In genomic region chr6:167828325-167828956, GRCh38 we compare ENCODE assay signal across 1 cellular context.
TF ChIP-seq lines count a peak whose summit lies in the region.

No MANE protein-coding gene starts in this region.

TF ChIP-seq in WTC11, 78 proteins besides CTCF, POLR2A, EP300 and RAD21 (continued from another document):
- TF ChIP-seq, protein P1, sequence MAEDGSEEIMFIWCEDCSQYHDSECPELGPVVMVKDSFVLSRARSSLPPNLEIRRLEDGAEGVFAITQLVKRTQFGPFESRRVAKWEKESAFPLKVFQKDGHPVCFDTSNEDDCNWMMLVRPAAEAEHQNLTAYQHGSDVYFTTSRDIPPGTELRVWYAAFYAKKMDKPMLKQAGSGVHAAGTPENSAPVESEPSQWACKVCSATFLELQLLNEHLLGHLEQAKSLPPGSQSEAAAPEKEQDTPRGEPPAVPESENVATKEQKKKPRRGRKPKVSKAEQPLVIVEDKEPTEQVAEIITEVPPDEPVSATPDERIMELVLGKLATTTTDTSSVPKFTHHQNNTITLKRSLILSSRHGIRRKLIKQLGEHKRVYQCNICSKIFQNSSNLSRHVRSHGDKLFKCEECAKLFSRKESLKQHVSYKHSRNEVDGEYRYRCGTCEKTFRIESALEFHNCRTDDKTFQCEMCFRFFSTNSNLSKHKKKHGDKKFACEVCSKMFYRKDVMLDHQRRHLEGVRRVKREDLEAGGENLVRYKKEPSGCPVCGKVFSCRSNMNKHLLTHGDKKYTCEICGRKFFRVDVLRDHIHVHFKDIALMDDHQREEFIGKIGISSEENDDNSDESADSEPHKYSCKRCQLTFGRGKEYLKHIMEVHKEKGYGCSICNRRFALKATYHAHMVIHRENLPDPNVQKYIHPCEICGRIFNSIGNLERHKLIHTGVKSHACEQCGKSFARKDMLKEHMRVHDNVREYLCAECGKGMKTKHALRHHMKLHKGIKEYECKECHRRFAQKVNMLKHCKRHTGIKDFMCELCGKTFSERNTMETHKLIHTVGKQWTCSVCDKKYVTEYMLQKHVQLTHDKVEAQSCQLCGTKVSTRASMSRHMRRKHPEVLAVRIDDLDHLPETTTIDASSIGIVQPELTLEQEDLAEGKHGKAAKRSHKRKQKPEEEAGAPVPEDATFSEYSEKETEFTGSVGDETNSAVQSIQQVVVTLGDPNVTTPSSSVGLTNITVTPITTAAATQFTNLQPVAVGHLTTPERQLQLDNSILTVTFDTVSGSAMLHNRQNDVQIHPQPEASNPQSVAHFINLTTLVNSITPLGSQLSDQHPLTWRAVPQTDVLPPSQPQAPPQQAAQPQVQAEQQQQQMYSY (CRISPR knock-in tag; IDR thresholded peaks at IDR 0.05): no peak
- no peak for TF ChIP-seq ETV6 (CRISPR knock-in tag; IDR thresholded peaks at IDR 0.05)
- TF ChIP-seq CBFB (CRISPR knock-in tag; IDR thresholded peaks at IDR 0.05; ENCODE audit: low read depth): no peak
- TF ChIP-seq ZNF671 (CRISPR knock-in tag; IDR thresholded peaks at IDR 0.05): no peak
- TF ChIP-seq CREB1 (CRISPR knock-in tag; IDR thresholded peaks at IDR 0.05): no peak
- no peak for TF ChIP-seq ELF4 (CRISPR knock-in tag; IDR thresholded peaks at IDR 0.05; ENCODE audit: low read depth)
- no peak for TF ChIP-seq TEAD1 (CRISPR knock-in tag; IDR thresholded peaks at IDR 0.05)
- no peak for TF ChIP-seq IRF1 (CRISPR knock-in tag; IDR thresholded peaks at IDR 0.05)
- TF ChIP-seq, protein P2, sequence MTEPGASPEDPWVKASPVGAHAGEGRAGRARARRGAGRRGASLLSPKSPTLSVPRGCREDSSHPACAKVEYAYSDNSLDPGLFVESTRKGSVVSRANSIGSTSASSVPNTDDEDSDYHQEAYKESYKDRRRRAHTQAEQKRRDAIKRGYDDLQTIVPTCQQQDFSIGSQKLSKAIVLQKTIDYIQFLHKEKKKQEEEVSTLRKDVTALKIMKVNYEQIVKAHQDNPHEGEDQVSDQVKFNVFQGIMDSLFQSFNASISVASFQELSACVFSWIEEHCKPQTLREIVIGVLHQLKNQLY (CRISPR knock-in tag; IDR thresholded peaks at IDR 0.05): no peak
- no peak for TF ChIP-seq ZNF423 (CRISPR knock-in tag; IDR thresholded peaks at IDR 0.05)
- no peak for TF ChIP-seq NR2C2 (CRISPR knock-in tag; IDR thresholded peaks at IDR 0.05)
- no peak for TF ChIP-seq GRHL2 (CRISPR knock-in tag; IDR thresholded peaks at IDR 0.05; ENCODE audit: insufficient replicate concordance, severe bottlenecking)
- TF ChIP-seq NFATC4 (CRISPR knock-in tag; IDR thresholded peaks at IDR 0.05): no peak
